In the genomic region with DNA sequence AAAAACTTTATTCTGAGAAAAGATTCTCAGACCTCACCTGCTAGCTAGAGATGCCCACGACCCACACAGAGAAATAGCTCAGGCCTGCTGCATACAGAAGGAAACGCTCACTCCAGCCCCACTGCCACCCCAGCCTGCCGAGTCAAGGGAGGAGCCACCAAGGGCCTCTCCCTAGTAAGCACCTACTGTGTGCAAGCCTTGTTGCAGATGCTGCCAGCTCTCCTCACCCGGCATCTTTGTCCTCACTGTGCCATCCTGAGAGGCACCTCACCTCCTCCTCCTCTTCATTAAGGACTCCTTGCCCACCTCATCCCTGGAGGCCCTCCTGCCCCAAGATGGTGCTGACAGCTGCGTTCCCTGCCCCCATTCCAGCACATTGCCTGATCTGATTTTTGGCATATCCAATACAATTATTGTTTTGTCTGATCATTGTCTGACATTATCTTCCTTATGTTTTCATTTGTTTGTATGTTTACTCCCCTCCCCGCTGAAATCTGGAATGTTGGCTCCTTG, we compare ENCODE assay signal across 10 cellular contexts.
"Had no signal": no experiment of that assay in that cellular context is flagged by ENCODE, and none has a peak within 500 bp of the region (broad histone marks: within the 10 kb centered on the region; RNA-seq: fewer than 3 reads in every experiment).

No MANE protein-coding gene starts in this region.

- H3K4me3 ChIP-seq: GM23248, HAP-1 had no signal

- ATAC-seq: HCT116, HepG2 had no signal

- H2AFZ ChIP-seq: GM23248 had no signal

- H3K9me3 ChIP-seq: HAP-1 had no signal

- H3K4me3 Mint-ChIP-seq: HFFc6 had no signal

- H3K4me1 ChIP-seq: HAP-1 had no signal

- H3K27ac Mint-ChIP-seq: HFFc6 had no signal

- H3K9ac ChIP-seq: GM23248 had no signal

- H3K36me3 ChIP-seq: HAP-1 had no signal

- H3K27ac ChIP-seq: GM23248, HL-60 had no signal

- DNase-seq: GM23248, GOT3, H7, HFFc6, IMR-90, KBM-7 had no signal

- FAIRE-seq: HepG2 had no signal
